Comparison of ENCODE assay signal across 1 cellular context in the genomic region with DNA sequence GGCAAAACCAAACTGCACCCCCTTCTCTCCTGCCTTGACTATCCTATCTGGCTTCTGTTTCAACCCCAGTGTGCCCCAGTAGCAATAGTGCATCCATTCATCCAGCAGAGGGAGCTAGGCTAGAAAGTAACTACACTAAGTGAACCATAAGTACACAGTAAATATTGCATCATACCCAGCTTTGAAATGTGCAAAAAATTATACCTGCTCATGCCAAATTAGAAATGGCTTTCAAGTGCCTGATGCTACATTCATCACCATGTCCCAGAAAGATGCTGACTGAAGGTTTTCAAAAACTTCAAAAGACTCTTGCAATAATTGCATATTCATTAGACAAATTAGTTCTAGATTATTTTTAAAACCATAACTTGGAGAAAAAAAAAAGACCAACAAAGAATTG.
TF ChIP-seq lines count a peak whose summit lies in the region.

No MANE protein-coding gene starts in this region.

TF ChIP-seq in GM23338, 12 proteins besides CTCF, POLR2A, EP300 and RAD21 (continued from another document):
- TF ChIP-seq, protein P1, sequence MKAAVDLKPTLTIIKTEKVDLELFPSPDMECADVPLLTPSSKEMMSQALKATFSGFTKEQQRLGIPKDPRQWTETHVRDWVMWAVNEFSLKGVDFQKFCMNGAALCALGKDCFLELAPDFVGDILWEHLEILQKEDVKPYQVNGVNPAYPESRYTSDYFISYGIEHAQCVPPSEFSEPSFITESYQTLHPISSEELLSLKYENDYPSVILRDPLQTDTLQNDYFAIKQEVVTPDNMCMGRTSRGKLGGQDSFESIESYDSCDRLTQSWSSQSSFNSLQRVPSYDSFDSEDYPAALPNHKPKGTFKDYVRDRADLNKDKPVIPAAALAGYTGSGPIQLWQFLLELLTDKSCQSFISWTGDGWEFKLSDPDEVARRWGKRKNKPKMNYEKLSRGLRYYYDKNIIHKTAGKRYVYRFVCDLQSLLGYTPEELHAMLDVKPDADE (IDR thresholded peaks at IDR 0.05), result no peak
